ENCODE assay signal across 15 cellular contexts in the genomic region with DNA sequence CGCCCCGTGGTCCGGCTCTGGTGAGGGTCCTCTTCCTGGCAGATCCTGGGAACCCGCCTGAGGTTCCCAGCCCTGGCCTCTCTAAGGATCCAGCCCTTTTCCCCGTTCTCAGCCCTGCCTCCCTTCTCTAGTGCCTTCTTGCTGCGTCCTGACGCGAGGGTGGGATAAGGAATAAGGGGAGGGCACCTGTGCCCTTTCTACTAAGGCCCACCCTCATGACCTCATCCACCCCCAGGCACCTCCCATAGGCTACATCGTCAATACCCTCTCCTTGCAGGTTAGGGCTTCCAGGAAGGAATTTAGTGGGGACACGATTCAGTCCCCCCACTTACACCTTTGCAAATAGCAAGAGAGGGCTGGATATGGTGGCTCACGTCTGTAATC. TPM values are rescaled to one million over a fixed set of nuclear protein-coding genes. Genes with fewer than 3 reads are reported as not detected.
DNase-seq lines count a peak whose midpoint lies in the region; ATAC-seq and TF ChIP-seq lines count a peak whose summit lies in the region.
"Had no signal": no experiment of that assay in that cellular context is flagged by ENCODE, and none has a peak within 500 bp of the region (broad histone marks: within the 10 kb centered on the region; RNA-seq: fewer than 3 reads in every experiment).

No MANE protein-coding gene starts in this region.

- H3K4me1 Mint-ChIP-seq in CD4-positive, alpha-beta T cell (ENCODE audit: low read depth), result peaks cover 11% of the 10 kb centered on the region
- peaks cover 8% of the 10 kb centered on the region for H3K4me1 Mint-ChIP-seq in T-helper 17 cell

- CTCF ChIA-PET in CD4-positive, alpha-beta T cell (lab: Charles Lee), result interaction anchor here (3.0 kb wide), 1 partner anchor 26 kb away, joined by 13 read pairs; no protein-coding TSS in a partner anchor

- POLR2A ChIA-PET in CD4-positive, alpha-beta T cell (lab: Charles Lee), result interaction anchor here (1.0 kb wide), 1 partner anchor 385 kb away, joined by 3 read pairs; no protein-coding TSS in a partner anchor

- H3K36me3 Mint-ChIP-seq in CD4-positive, alpha-beta T cell (ENCODE audit: low read depth), result no peaks in the 10 kb centered on the region
- H3K36me3 Mint-ChIP-seq in T-helper 17 cell (ENCODE audit: low read depth), result no peaks in the 10 kb centered on the region

- H3K36me3 ChIP-seq in iPS-15b (ENCODE audit: control insufficient read depth, insufficient read depth, low read length), result no peaks in the 10 kb centered on the region
- H3K36me3 ChIP-seq: adrenal gland, heart left ventricle had no signal

- DNase-seq in CD4-positive, alpha-beta T cell, result no peak
- no peak for DNase-seq in T-helper 17 cell
- DNase-seq in NCI-H2227 treated with DMSO at 0.1 percent for 48 hours (lab: John Stamatoyannopoulos, UW), result no peak
- DNase-seq in OCI-M2 (lab: John Stamatoyannopoulos, UW; ENCODE audit: unreplicated experiment), result no peak
- DNase-seq: adrenal gland, heart left ventricle, NCI-H1417, NCI-H524 treated with DMSO at 0.1 percent for 48 hours, nephron progenitor cell had no signal

- H3K9me3 Mint-ChIP-seq in CD4-positive, alpha-beta T cell, result no peaks in the 10 kb centered on the region
- H3K9me3 Mint-ChIP-seq: nephron progenitor cell had no signal

- H3K9me3 ChIP-seq in CD4-positive, alpha-beta T cell (ENCODE audit: control insufficient read depth, low read length), result no peaks in the 10 kb centered on the region
- H3K9me3 ChIP-seq in T-helper 17 cell (ENCODE audit: control insufficient read depth, low read length, poor library complexity, severe bottlenecking) (no peaks in the 10 kb centered on the region), iPS-15b (ENCODE audit: control insufficient read depth, insufficient read depth, low read length) (no peaks in the 10 kb centered on the region)
- H3K9me3 ChIP-seq: adrenal gland, heart left ventricle had no signal

- H3K4me3 ChIP-seq in iPS-15b (ENCODE audit: low read depth, low read length), result peak overlapping the region; percentile 32
- H3K4me3 ChIP-seq: adrenal gland had no signal

- no peak overlapping the region for H3K9ac ChIP-seq in iPS-15b (ENCODE audit: low read depth, low read length)

- H3K27ac ChIP-seq in CD4-positive, alpha-beta T cell (ENCODE audit: low read depth, low read length), result no peak overlapping the region
- H3K27ac ChIP-seq: adrenal gland, C4-2B, heart left ventricle had no signal

- peaks cover 33% of the 10 kb centered on the region for H3K27me3 Mint-ChIP-seq in CD4-positive, alpha-beta T cell
- peaks cover 30% of the 10 kb centered on the region for H3K27me3 Mint-ChIP-seq in T-helper 17 cell

- H3K4me3 Mint-ChIP-seq in CD4-positive, alpha-beta T cell, result peak overlapping the region; percentile 79
- peak overlapping the region; percentile 85 for H3K4me3 Mint-ChIP-seq in T-helper 17 cell

- ATAC-seq in CD4-positive, alpha-beta T cell (ENCODE audit: poor library complexity), result peak; percentile 6
- ATAC-seq in GM19351 (IDR thresholded peaks at IDR 0.05; ENCODE audit: unreplicated experiment) (peak; percentile 19), T-helper 17 cell (no peak), GM19467 (IDR thresholded peaks at IDR 0.05; ENCODE audit: unreplicated experiment) (no peak), HG02571 (IDR thresholded peaks at IDR 0.05; ENCODE audit: unreplicated experiment) (no peak)

- intact Hi-C loops in CD4-positive, alpha-beta T cell (cut with DNase I, micrococcal nuclease), result loop anchor here in 1 of 2 experiments (2.0 kb wide), 1 partner anchor 25 kb away; no protein-coding TSS in a partner anchor

- no peak for TF ChIP-seq CTCF in CD4-positive, alpha-beta T cell (IDR thresholded peaks at IDR 0.05)

- peak overlapping the region; percentile 82 for H3K27ac Mint-ChIP-seq in CD4-positive, alpha-beta T cell
- peak overlapping the region; percentile 84 for H3K27ac Mint-ChIP-seq in T-helper 17 cell
- H3K27ac Mint-ChIP-seq: nephron progenitor cell had no signal

- no peaks in the 10 kb centered on the region for H3K4me1 ChIP-seq in iPS-15b (ENCODE audit: control insufficient read depth, insufficient read depth, low read length)
- H3K4me1 ChIP-seq: adrenal gland had no signal

- H3K27me3 ChIP-seq in CD4-positive, alpha-beta T cell (ENCODE audit: control insufficient read depth, insufficient read depth, low read length), result no peaks in the 10 kb centered on the region
- peaks cover 7% of the 10 kb centered on the region for H3K27me3 ChIP-seq in iPS-15b (ENCODE audit: control insufficient read depth, insufficient read depth, low read length)

RNA-seq across cellular contexts. Expression of a gene that starts 10.7 kb away (rescaled TPM):
- total RNA-seq in CD4-positive, alpha-beta T cell, result under 1 TPM in 1 of 2 experiments, not detected in 1; 0.11 TPM
- 1 to 10 TPM; 1.3 to 3.2 TPM for total RNA-seq in T-helper 17 cell

RNA-seq across cellular contexts. Expression of a gene that starts 14.4 kb away (rescaled TPM):
- total RNA-seq in CD4-positive, alpha-beta T cell, result 1 to 10 TPM; 3.6 to 4.0 TPM
- total RNA-seq in T-helper 17 cell, result 1 to 10 TPM; 7.7 to 8.5 TPM

RNA-seq across cellular contexts. Expression of a gene that starts 38.9 kb away (rescaled TPM):
- not detected for total RNA-seq in CD4-positive, alpha-beta T cell
- 1 to 10 TPM in 1 of 2 donors, not detected in 1; 5.7 TPM for total RNA-seq in T-helper 17 cell

RNA-seq across cellular contexts. Expression of a gene that starts 41.1 kb away (rescaled TPM):
- not detected for total RNA-seq in CD4-positive, alpha-beta T cell
- total RNA-seq in T-helper 17 cell, result under 1 TPM in 1 of 2 donors, not detected in 1; 0.90 TPM
- total RNA-seq: cerebellum had no signal

RNA-seq across cellular contexts. Expression of a gene that starts 46.7 kb away (rescaled TPM):
- not detected for total RNA-seq in CD4-positive, alpha-beta T cell
- total RNA-seq in T-helper 17 cell, result not detected
- total RNA-seq: cerebellum had no signal

Comparison
In these comparisons a context has a peak if more than half of its experiments do, and no peak if none do; other contexts are left out.
1. ATAC-seq: peak in CD4-positive, alpha-beta T cell (single experiment) and GM19351 (single experiment); none in T-helper 17 cell (single experiment), GM19467 (single experiment) and HG02571 (single experiment).